Comparison of ENCODE assay signal across 9 cellular contexts in the genomic region with DNA sequence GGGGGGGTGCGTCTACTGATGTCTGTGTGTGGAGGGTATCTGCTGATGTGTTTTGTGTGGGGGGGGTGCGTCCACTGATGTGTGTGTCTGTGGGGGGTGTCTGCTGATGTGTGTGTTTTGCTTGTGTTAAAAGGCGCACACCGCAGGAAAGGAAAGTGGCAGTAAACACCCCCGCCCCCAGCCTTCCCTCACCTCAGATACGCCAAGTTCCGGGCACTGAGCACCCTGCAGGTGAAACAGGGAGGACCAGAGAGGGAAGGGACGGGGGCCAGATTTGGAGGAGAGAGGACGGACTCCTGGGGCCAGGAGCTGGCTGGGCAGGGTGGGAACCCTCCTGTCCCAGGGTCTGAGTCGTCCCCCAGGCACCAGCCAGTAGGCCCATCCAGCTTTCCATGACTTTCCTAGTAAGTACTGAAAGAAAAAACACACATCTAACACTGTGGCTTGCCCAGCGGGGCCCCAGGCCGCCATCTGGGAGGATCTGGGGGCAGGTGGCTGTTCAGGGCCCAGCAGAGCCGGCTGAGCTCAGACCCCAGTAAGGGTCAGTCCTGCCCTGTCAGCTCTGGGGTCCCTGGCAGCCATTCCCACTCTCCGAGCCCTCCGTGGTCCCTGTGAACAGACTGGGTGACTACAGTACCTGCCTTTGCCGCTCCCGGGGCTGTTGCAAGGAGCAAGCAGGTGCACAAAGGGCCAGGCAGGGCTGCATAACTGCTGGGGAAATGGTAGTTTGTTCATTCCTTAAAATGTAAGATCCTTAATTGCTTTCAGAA.
A peak's percentile ranks its signal among the peaks of the same experiment; 100 is the strongest.
DNase-seq lines count a peak whose midpoint lies in the region; ATAC-seq and TF ChIP-seq lines count a peak whose summit lies in the region.
"Had no signal": no experiment of that assay in that cellular context is flagged by ENCODE, and none has a peak within 500 bp of the region (broad histone marks: within the 10 kb centered on the region; RNA-seq: fewer than 3 reads in every experiment).

No MANE protein-coding gene starts in this region.

- CTCF ChIA-PET in WTC11 (lab: Charles Lee) = interaction anchor here (1.1 to 1.3 kb wide), 2 partner anchors 142 to 144 kb away, joined by 3 to 6 read pairs; no protein-coding TSS in a partner anchor

- no peaks in the 10 kb centered on the region for H3K27me3 Mint-ChIP-seq in WTC11 (ENCODE audit: low read depth)

- H3K27ac Mint-ChIP-seq in WTC11 = peak overlapping the region; percentile 23; the same call in 1 of the 2 replicates

- peak overlapping the region in 1 of 2 donors; percentile 7 for H3K27ac ChIP-seq in coronary artery
- H3K27ac ChIP-seq: SK-N-MC had no signal

- H3K9me3 Mint-ChIP-seq in WTC11 = no peaks in the 10 kb centered on the region

- no peak overlapping the region for H3K4me3 ChIP-seq in coronary artery
- H3K4me3 ChIP-seq: SK-N-MC had no signal

- peaks cover 6% of the 10 kb centered on the region; the same call in 1 of the 2 replicates for H3K4me1 Mint-ChIP-seq in WTC11

- H3K36me3 Mint-ChIP-seq in WTC11 = no peaks in the 10 kb centered on the region; the same call in none of the 2 replicates

- ATAC-seq in GM21528 (IDR thresholded peaks at IDR 0.05; ENCODE audit: low FRiP score, unreplicated experiment) (peak; percentile 13), WTC11 (no peak)

- DNase-seq in WTC11 (ENCODE audit: low spot score) (no peak), coronary artery (ENCODE audit: low spot score) (peak; percentile 68), HuH-7 (ENCODE audit: low spot score) (no peak), NCI-H1105 treated with DMSO at 0.1 percent for 48 hours (lab: John Stamatoyannopoulos, UW) (no peak), D341Med (ENCODE audit: low spot score) (no peak), dedifferentiated amniotic fluid mesenchymal stem cell (ENCODE audit: extremely low spot score) (no peak)
- peak; percentile 24 for DNase-seq in stimulated activated CD8-positive, alpha-beta memory T cell treated with anti-CD3 and anti-CD28 coated beads, Interleukin-4, amount 100 ng/mL, for 24 hours (ENCODE audit: low read depth)

- POLR2A ChIA-PET in WTC11 (lab: Charles Lee) = no interaction called here

- no peak for TF ChIP-seq CTCF in WTC11 (IDR thresholded peaks at IDR 0.05)
- no peak for TF ChIP-seq CTCF in coronary artery (IDR thresholded peaks at IDR 0.05)

- no peak overlapping the region for H3K4me3 Mint-ChIP-seq in WTC11

TF ChIP-seq in WTC11, 78 proteins besides CTCF, POLR2A, EP300 and RAD21:
- TF ChIP-seq ZNF423 (CRISPR knock-in tag; IDR thresholded peaks at IDR 0.05) = no peak
- TF ChIP-seq, protein P1, sequence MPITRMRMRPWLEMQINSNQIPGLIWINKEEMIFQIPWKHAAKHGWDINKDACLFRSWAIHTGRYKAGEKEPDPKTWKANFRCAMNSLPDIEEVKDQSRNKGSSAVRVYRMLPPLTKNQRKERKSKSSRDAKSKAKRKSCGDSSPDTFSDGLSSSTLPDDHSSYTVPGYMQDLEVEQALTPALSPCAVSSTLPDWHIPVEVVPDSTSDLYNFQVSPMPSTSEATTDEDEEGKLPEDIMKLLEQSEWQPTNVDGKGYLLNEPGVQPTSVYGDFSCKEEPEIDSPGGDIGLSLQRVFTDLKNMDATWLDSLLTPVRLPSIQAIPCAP (CRISPR knock-in tag; IDR thresholded peaks at IDR 0.05) = no peak
- TF ChIP-seq, protein P2, sequence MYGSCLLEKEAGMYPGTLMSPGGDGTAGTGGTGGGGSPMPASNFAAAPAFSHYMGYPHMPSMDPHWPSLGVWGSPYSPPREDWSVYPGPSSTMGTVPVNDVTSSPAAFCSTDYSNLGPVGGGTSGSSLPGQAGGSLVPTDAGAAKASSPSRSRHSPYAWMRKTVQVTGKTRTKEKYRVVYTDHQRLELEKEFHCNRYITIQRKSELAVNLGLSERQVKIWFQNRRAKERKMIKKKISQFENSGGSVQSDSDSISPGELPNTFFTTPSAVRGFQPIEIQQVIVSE (CRISPR knock-in tag; IDR thresholded peaks at IDR 0.05; ENCODE audit: borderline replicate concordance) = no peak
- TF ChIP-seq SP1 (CRISPR knock-in tag; conservative IDR thresholded peaks at IDR 0.05) = no peak
- TF ChIP-seq FOXJ3 (CRISPR knock-in tag; IDR thresholded peaks at IDR 0.05; ENCODE audit: borderline replicate concordance) = no peak
- TF ChIP-seq, protein P3, sequence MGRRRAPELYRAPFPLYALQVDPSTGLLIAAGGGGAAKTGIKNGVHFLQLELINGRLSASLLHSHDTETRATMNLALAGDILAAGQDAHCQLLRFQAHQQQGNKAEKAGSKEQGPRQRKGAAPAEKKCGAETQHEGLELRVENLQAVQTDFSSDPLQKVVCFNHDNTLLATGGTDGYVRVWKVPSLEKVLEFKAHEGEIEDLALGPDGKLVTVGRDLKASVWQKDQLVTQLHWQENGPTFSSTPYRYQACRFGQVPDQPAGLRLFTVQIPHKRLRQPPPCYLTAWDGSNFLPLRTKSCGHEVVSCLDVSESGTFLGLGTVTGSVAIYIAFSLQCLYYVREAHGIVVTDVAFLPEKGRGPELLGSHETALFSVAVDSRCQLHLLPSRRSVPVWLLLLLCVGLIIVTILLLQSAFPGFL (CRISPR knock-in tag; IDR thresholded peaks at IDR 0.05; ENCODE audit: borderline replicate concordance) = no peak
- TF ChIP-seq ATF2 (CRISPR knock-in tag; IDR thresholded peaks at IDR 0.05; ENCODE audit: borderline replicate concordance, low read depth) = no peak
- no peak for TF ChIP-seq ZBTB43 (CRISPR knock-in tag; IDR thresholded peaks at IDR 0.05)
- no peak for TF ChIP-seq KAT7 (CRISPR knock-in tag; IDR thresholded peaks at IDR 0.05; ENCODE audit: borderline replicate concordance)
- TF ChIP-seq, protein P4, sequence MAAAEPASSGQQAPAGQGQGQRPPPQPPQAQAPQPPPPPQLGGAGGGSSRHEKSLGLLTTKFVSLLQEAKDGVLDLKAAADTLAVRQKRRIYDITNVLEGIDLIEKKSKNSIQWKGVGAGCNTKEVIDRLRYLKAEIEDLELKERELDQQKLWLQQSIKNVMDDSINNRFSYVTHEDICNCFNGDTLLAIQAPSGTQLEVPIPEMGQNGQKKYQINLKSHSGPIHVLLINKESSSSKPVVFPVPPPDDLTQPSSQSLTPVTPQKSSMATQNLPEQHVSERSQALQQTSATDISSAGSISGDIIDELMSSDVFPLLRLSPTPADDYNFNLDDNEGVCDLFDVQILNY (CRISPR knock-in tag; IDR thresholded peaks at IDR 0.05) = no peak
- TF ChIP-seq, protein P5, sequence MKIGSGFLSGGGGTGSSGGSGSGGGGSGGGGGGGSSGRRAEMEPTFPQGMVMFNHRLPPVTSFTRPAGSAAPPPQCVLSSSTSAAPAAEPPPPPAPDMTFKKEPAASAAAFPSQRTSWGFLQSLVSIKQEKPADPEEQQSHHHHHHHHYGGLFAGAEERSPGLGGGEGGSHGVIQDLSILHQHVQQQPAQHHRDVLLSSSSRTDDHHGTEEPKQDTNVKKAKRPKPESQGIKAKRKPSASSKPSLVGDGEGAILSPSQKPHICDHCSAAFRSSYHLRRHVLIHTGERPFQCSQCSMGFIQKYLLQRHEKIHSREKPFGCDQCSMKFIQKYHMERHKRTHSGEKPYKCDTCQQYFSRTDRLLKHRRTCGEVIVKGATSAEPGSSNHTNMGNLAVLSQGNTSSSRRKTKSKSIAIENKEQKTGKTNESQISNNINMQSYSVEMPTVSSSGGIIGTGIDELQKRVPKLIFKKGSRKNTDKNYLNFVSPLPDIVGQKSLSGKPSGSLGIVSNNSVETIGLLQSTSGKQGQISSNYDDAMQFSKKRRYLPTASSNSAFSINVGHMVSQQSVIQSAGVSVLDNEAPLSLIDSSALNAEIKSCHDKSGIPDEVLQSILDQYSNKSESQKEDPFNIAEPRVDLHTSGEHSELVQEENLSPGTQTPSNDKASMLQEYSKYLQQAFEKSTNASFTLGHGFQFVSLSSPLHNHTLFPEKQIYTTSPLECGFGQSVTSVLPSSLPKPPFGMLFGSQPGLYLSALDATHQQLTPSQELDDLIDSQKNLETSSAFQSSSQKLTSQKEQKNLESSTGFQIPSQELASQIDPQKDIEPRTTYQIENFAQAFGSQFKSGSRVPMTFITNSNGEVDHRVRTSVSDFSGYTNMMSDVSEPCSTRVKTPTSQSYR (CRISPR knock-in tag; IDR thresholded peaks at IDR 0.05) = no peak
- TF ChIP-seq ZNF671 (CRISPR knock-in tag; IDR thresholded peaks at IDR 0.05) = no peak
- TF ChIP-seq ZBTB21 (CRISPR knock-in tag; IDR thresholded peaks at IDR 0.05; ENCODE audit: borderline replicate concordance) = no peak
- no peak for TF ChIP-seq MYBL2 (CRISPR knock-in tag; IDR thresholded peaks at IDR 0.05)
- no peak for TF ChIP-seq ZNF219 (CRISPR knock-in tag; IDR thresholded peaks at IDR 0.05; ENCODE audit: borderline replicate concordance)
- no peak for TF ChIP-seq GRHL2 (CRISPR knock-in tag; IDR thresholded peaks at IDR 0.05; ENCODE audit: insufficient replicate concordance, severe bottlenecking)

Comparison
In these comparisons a context has a peak if more than half of its experiments do, and no peak if none do; other contexts are left out.
1. DNase-seq: peak in coronary artery (single experiment) and stimulated activated CD8-positive, alpha-beta memory T cell treated with anti-CD3 and anti-CD28 coated beads, Interleukin-4, amount 100 ng/mL, for 24 hours (single experiment); none in WTC11 (single experiment), HuH-7 (single experiment), NCI-H1105 treated with DMSO at 0.1 percent for 48 hours (single experiment), D341Med (single experiment) and dedifferentiated amniotic fluid mesenchymal stem cell (single experiment).